ENCODE assay signal across 1 cellular context in genomic region chrX:120791013-120791643, GRCh38.
TF ChIP-seq lines count a peak whose summit lies in the region.

No MANE protein-coding gene starts in this region.

TF ChIP-seq in HCT116, 20 proteins besides CTCF, POLR2A, EP300 and RAD21 (continued from another document):
- TF ChIP-seq YY1 (IDR thresholded peaks at IDR 0.05; ENCODE audit: extremely low read depth, insufficient replicate concordance, low read depth, low read length) (no peak), MAX (IDR thresholded peaks at IDR 0.05) (no peak), ZNF274 (IDR thresholded peaks at IDR 0.05; ENCODE audit: low read depth, low read length) (no peak), FOSL1 (IDR thresholded peaks at IDR 0.05; ENCODE audit: low read depth) (0 out of 2 replicates have a peak, but pooled peaks have one; percentile 14), JUND (IDR thresholded peaks at IDR 0.05) (peak; percentile 36), REST (IDR thresholded peaks at IDR 0.05; ENCODE audit: low read depth) (no peak), EGR1 (IDR thresholded peaks at IDR 0.05; ENCODE audit: low read depth) (no peak), ZFX (IDR thresholded peaks at IDR 0.05) (no peak), ZBTB33 (IDR thresholded peaks at IDR 0.05; ENCODE audit: extremely low read depth, insufficient replicate concordance, low read length) (no peak), SP1 (IDR thresholded peaks at IDR 0.05; ENCODE audit: low read depth) (no peak)
